1 cellular context compared by ENCODE assay signal in the genomic region with DNA sequence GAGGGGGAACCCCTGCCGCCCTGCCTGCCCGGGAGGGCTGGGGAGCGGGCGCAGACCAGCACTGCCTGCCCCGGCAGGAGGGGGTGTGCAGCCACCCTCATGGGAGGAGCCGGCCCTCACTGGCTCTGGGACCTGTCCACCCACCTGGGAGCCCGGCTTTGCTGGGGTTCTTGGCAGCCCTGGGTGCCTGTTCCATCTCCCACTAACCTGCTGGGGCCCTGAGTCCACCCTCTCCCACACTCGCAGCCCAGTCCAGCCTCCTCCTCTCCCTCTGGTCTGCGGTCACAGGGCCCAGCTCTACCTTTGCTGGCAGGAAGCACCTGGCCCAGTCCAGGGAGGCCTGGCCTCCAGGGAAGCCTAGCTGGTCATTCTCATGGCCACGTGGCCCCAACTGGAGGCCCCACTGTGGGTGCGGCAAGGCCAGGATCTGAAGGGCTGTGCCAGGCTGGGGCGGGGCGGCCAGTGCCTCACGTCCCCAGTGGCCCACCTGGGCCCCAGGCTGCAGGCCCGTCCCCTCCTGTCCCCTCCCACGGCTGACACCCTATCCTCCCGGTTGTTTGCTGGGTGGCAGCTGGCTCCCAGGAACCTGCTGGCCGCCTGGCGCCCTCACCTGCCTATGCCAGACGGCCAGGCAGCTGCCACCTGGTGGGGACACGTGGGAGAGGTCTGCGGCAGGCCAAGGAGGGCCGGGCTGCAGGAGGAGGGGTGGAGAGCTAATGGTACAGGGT.
TF ChIP-seq lines count a peak whose summit lies in the region.

A gene (minus strand): TSS at position 393 of the 728 bp plus-strand sequence. CDS start 721 bp downstream, outside the sequence.

TF ChIP-seq in HepG2, 621 proteins besides CTCF, POLR2A, EP300 and RAD21 (continued from another document and continues in another):
- TF ChIP-seq, protein P1, sequence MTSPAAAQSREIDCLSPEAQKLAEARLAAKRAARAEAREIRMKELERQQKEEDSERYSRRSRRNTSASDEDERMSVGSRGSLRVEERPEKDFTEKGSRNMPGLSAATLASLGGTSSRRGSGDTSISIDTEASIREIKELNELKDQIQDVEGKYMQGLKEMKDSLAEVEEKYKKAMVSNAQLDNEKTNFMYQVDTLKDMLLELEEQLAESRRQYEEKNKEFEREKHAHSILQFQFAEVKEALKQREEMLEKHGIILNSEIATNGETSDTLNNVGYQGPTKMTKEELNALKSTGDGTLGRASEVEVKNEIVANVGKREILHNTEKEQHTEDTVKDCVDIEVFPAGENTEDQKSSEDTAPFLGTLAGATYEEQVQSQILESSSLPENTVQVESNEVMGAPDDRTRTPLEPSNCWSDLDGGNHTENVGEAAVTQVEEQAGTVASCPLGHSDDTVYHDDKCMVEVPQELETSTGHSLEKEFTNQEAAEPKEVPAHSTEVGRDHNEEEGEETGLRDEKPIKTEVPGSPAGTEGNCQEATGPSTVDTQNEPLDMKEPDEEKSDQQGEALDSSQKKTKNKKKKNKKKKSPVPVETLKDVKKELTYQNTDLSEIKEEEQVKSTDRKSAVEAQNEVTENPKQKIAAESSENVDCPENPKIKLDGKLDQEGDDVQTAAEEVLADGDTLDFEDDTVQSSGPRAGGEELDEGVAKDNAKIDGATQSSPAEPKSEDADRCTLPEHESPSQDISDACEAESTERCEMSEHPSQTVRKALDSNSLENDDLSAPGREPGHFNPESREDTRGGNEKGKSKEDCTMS (CRISPR knock-in tag; conservative IDR thresholded peaks at IDR 0.05): no peak
- TF ChIP-seq ZNF430 (CRISPR knock-in tag; IDR thresholded peaks at IDR 0.05) (peak; percentile 72; the same call in 1 of the 2 replicates), ZNF468 (CRISPR knock-in tag; IDR thresholded peaks at IDR 0.05) (no peak), NFIC (IDR thresholded peaks at IDR 0.05; ENCODE audit: low read length) (no peak), DMAP1 (CRISPR knock-in tag; IDR thresholded peaks at IDR 0.05) (peak; percentile 98), MED8 (CRISPR knock-in tag; IDR thresholded peaks at IDR 0.05; ENCODE audit: insufficient replicate concordance) (no peak), ZNF7 (CRISPR knock-in tag; IDR thresholded peaks at IDR 0.05) (no peak), NCOA1 (CRISPR knock-in tag; IDR thresholded peaks at IDR 0.05) (no peak), TCF7L2 (IDR thresholded peaks at IDR 0.05; ENCODE audit: low read depth, low read length) (no peak), PCBP1 (IDR thresholded peaks at IDR 0.05; ENCODE audit: borderline replicate concordance, low read depth, low read length) (peak; percentile 58; the same call in 1 of the 2 replicates), CHD2 (IDR thresholded peaks at IDR 0.05; ENCODE audit: low read depth, low read length) (no peak), NR2C2 (CRISPR knock-in tag; IDR thresholded peaks at IDR 0.05; ENCODE audit: borderline replicate concordance) (peak; percentile 62), BHLHE40 (IDR thresholded peaks at IDR 0.05; ENCODE audit: low read length) (peak; percentile 23; the same call in 1 of the 2 replicates), MYNN (CRISPR knock-in tag; IDR thresholded peaks at IDR 0.05; ENCODE audit: low read depth) (no peak), GZF1 (CRISPR knock-in tag; IDR thresholded peaks at IDR 0.05) (no peak), TRIM24 (CRISPR knock-in tag; IDR thresholded peaks at IDR 0.05) (no peak), SNAPC2 (CRISPR knock-in tag; IDR thresholded peaks at IDR 0.05) (no peak), SYNCRIP (IDR thresholded peaks at IDR 0.05; ENCODE audit: insufficient read depth, low read depth, low read length) (no peak), AKAP8 (CRISPR knock-in tag; IDR thresholded peaks at IDR 0.05) (no peak), ZNF674 (CRISPR knock-in tag; IDR thresholded peaks at IDR 0.05; ENCODE audit: low read depth) (no peak), ZNF749 (CRISPR knock-in tag; IDR thresholded peaks at IDR 0.05; ENCODE audit: borderline replicate concordance) (no peak), ZFP1 (CRISPR knock-in tag; IDR thresholded peaks at IDR 0.05) (no peak), ZBTB20 (CRISPR knock-in tag; IDR thresholded peaks at IDR 0.05; ENCODE audit: borderline replicate concordance, low read depth) (no peak), ZKSCAN1 (IDR thresholded peaks at IDR 0.05; ENCODE audit: low read length) (no peak), SP2 (CRISPR knock-in tag; IDR thresholded peaks at IDR 0.05) (peak; percentile 58; the same call in 1 of the 2 replicates), RNF2 (conservative IDR thresholded peaks at IDR 0.05; ENCODE audit: low read depth) (peak; percentile 95), ZNF577 (CRISPR knock-in tag; IDR thresholded peaks at IDR 0.05; ENCODE audit: borderline replicate concordance, low read depth) (no peak), TGIF2 (CRISPR knock-in tag; IDR thresholded peaks at IDR 0.05) (peak; percentile 85), ADNP (CRISPR knock-in tag; IDR thresholded peaks at IDR 0.05) (peak; percentile 63), ZNF326 (CRISPR knock-in tag; IDR thresholded peaks at IDR 0.05; ENCODE audit: borderline replicate concordance) (no peak), SRY (CRISPR knock-in tag; IDR thresholded peaks at IDR 0.05) (0 out of 2 replicates have a peak, but pooled peaks have one; percentile 18), MTF2 (CRISPR knock-in tag; IDR thresholded peaks at IDR 0.05; ENCODE audit: borderline replicate concordance) (no peak), KLF13 (CRISPR knock-in tag; IDR thresholded peaks at IDR 0.05) (no peak; the same call in 1 of the 2 replicates), CBFB (CRISPR knock-in tag; IDR thresholded peaks at IDR 0.05) (peak; percentile 88; the same call in 1 of the 2 replicates)
- TF ChIP-seq, protein P2, sequence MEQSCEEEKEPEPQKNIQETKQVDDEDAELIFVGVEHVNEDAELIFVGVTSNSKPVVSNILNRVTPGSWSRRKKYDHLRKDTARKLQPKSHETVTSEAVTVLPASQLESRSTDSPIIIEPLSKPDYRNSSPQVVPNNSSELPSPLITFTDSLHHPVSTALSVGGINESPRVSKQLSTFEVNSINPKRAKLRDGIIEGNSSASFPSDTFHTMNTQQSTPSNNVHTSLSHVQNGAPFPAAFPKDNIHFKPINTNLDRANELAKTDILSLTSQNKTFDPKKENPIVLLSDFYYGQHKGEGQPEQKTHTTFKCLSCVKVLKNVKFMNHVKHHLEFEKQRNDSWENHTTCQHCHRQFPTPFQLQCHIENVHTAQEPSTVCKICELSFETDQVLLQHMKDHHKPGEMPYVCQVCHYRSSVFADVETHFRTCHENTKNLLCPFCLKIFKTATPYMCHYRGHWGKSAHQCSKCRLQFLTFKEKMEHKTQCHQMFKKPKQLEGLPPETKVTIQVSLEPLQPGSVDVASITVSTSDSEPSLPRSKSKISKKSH (CRISPR knock-in tag; IDR thresholded peaks at IDR 0.05; ENCODE audit: borderline replicate concordance): no peak
- TF ChIP-seq, protein P3, sequence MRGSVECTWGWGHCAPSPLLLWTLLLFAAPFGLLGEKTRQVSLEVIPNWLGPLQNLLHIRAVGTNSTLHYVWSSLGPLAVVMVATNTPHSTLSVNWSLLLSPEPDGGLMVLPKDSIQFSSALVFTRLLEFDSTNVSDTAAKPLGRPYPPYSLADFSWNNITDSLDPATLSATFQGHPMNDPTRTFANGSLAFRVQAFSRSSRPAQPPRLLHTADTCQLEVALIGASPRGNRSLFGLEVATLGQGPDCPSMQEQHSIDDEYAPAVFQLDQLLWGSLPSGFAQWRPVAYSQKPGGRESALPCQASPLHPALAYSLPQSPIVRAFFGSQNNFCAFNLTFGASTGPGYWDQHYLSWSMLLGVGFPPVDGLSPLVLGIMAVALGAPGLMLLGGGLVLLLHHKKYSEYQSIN (CRISPR knock-in tag; IDR thresholded peaks at IDR 0.05; ENCODE audit: borderline replicate concordance): no peak
- TF ChIP-seq, protein P4, sequence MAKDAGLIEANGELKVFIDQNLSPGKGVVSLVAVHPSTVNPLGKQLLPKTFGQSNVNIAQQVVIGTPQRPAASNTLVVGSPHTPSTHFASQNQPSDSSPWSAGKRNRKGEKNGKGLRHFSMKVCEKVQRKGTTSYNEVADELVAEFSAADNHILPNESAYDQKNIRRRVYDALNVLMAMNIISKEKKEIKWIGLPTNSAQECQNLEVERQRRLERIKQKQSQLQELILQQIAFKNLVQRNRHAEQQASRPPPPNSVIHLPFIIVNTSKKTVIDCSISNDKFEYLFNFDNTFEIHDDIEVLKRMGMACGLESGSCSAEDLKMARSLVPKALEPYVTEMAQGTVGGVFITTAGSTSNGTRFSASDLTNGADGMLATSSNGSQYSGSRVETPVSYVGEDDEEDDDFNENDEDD (CRISPR knock-in tag; IDR thresholded peaks at IDR 0.05; ENCODE audit: borderline replicate concordance): peak; percentile 85; the same call in 1 of the 2 replicates
- TF ChIP-seq, protein P5, sequence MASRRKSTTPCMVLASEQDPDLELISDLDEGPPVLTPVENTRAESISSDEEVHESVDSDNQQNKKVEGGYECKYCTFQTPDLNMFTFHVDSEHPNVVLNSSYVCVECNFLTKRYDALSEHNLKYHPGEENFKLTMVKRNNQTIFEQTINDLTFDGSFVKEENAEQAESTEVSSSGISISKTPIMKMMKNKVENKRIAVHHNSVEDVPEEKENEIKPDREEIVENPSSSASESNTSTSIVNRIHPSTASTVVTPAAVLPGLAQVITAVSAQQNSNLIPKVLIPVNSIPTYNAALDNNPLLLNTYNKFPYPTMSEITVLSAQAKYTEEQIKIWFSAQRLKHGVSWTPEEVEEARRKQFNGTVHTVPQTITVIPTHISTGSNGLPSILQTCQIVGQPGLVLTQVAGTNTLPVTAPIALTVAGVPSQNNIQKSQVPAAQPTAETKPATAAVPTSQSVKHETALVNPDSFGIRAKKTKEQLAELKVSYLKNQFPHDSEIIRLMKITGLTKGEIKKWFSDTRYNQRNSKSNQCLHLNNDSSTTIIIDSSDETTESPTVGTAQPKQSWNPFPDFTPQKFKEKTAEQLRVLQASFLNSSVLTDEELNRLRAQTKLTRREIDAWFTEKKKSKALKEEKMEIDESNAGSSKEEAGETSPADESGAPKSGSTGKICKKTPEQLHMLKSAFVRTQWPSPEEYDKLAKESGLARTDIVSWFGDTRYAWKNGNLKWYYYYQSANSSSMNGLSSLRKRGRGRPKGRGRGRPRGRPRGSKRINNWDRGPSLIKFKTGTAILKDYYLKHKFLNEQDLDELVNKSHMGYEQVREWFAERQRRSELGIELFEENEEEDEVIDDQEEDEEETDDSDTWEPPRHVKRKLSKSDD (CRISPR knock-in tag; IDR thresholded peaks at IDR 0.05; ENCODE audit: low read depth): peak; percentile 87
- TF ChIP-seq, protein P6, sequence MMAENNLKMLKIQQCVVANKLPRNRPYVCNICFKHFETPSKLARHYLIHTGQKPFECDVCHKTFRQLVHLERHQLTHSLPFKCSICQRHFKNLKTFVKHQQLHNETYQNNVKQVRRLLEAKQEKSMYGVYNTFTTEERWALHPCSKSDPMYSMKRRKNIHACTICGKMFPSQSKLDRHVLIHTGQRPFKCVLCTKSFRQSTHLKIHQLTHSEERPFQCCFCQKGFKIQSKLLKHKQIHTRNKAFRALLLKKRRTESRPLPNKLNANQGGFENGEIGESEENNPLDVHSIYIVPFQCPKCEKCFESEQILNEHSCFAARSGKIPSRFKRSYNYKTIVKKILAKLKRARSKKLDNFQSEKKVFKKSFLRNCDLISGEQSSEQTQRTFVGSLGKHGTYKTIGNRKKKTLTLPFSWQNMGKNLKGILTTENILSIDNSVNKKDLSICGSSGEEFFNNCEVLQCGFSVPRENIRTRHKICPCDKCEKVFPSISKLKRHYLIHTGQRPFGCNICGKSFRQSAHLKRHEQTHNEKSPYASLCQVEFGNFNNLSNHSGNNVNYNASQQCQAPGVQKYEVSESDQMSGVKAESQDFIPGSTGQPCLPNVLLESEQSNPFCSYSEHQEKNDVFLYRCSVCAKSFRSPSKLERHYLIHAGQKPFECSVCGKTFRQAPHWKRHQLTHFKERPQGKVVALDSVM (CRISPR knock-in tag; IDR thresholded peaks at IDR 0.05): peak; percentile 96
- TF ChIP-seq, protein P7, sequence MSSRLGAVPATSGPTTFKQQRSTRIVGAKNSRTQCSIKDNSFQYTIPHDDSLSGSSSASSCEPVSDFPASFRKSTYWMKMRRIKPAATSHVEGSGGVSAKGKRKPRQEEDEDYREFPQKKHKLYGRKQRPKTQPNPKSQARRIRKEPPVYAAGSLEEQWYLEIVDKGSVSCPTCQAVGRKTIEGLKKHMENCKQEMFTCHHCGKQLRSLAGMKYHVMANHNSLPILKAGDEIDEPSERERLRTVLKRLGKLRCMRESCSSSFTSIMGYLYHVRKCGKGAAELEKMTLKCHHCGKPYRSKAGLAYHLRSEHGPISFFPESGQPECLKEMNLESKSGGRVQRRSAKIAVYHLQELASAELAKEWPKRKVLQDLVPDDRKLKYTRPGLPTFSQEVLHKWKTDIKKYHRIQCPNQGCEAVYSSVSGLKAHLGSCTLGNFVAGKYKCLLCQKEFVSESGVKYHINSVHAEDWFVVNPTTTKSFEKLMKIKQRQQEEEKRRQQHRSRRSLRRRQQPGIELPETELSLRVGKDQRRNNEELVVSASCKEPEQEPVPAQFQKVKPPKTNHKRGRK (CRISPR knock-in tag; IDR thresholded peaks at IDR 0.05): no peak
- TF ChIP-seq, protein P8, sequence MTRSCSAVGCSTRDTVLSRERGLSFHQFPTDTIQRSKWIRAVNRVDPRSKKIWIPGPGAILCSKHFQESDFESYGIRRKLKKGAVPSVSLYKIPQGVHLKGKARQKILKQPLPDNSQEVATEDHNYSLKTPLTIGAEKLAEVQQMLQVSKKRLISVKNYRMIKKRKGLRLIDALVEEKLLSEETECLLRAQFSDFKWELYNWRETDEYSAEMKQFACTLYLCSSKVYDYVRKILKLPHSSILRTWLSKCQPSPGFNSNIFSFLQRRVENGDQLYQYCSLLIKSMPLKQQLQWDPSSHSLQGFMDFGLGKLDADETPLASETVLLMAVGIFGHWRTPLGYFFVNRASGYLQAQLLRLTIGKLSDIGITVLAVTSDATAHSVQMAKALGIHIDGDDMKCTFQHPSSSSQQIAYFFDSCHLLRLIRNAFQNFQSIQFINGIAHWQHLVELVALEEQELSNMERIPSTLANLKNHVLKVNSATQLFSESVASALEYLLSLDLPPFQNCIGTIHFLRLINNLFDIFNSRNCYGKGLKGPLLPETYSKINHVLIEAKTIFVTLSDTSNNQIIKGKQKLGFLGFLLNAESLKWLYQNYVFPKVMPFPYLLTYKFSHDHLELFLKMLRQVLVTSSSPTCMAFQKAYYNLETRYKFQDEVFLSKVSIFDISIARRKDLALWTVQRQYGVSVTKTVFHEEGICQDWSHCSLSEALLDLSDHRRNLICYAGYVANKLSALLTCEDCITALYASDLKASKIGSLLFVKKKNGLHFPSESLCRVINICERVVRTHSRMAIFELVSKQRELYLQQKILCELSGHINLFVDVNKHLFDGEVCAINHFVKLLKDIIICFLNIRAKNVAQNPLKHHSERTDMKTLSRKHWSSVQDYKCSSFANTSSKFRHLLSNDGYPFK (CRISPR knock-in tag; IDR thresholded peaks at IDR 0.05; ENCODE audit: borderline replicate concordance): peak; percentile 84; the same call in 1 of the 2 replicates
- TF ChIP-seq, protein P9, sequence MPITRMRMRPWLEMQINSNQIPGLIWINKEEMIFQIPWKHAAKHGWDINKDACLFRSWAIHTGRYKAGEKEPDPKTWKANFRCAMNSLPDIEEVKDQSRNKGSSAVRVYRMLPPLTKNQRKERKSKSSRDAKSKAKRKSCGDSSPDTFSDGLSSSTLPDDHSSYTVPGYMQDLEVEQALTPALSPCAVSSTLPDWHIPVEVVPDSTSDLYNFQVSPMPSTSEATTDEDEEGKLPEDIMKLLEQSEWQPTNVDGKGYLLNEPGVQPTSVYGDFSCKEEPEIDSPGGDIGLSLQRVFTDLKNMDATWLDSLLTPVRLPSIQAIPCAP (CRISPR knock-in tag; IDR thresholded peaks at IDR 0.05; ENCODE audit: low read depth): peak; percentile 64; the same call in 1 of the 2 replicates
- TF ChIP-seq, protein P10, sequence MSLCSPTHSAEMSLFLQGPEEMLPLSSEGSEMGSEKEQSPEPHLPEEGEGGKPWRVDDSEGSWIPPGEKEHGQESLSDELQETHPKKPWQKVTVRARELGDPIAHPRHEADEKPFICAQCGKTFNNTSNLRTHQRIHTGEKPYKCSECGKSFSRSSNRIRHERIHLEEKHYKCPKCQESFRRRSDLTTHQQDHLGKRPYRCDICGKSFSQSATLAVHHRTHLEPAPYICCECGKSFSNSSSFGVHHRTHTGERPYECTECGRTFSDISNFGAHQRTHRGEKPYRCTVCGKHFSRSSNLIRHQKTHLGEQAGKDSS (CRISPR knock-in tag; IDR thresholded peaks at IDR 0.05; ENCODE audit: borderline replicate concordance, low read depth): no peak
